ENCODE assay signal across 12 cellular contexts in the genomic region with DNA sequence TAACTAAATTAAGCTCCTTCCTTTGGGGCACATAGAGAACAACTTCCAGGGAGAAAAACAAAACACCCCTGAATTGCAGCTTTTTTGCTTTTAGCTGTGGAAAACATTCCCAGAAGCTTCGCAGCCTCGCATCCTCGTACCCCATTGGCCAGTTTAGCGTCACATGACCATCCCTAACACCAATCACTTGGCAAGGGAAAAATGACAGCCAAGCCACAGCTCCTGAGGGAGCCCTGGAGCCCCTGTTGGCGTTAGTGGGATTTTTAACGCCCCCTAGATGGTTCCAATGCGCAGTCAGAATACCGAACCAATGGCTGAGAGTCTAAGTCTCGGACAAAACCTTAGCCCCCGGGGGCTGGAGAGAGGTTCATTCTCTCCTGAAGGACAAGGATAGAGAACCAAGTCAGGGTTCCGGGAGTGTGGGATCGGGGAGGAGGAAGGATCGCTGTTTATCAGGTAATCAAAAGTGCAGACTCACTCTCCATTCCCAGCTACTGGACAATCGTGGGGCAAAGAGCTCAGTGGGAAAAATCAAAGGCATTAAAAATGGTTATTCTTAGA.
DNase-seq lines count a peak whose midpoint lies in the region; ATAC-seq and TF ChIP-seq lines count a peak whose summit lies in the region.
"Had no signal": no experiment of that assay in that cellular context is flagged by ENCODE, and none has a peak within 500 bp of the region (broad histone marks: within the 10 kb centered on the region; RNA-seq: fewer than 3 reads in every experiment).

No MANE protein-coding gene starts in this region.

- H3K27me3 Mint-ChIP-seq in endothelial cell (ENCODE audit: unreplicated experiment) (peaks cover 4% of the 10 kb centered on the region), osteocyte (ENCODE audit: unreplicated experiment) (no peaks in the 10 kb centered on the region)
- no peaks in the 10 kb centered on the region for H3K27me3 Mint-ChIP-seq in activated T-cell treated with anti-CD3 and anti-CD28 coated beads, Interleukin-2, amount 50 U/mL, for 4 hours (ENCODE audit: low read depth)
- H3K27me3 Mint-ChIP-seq in activated CD4-positive, alpha-beta T cell treated with anti-CD3 and anti-CD28 coated beads for 36 hours: no peaks in the 10 kb centered on the region
- H3K27me3 Mint-ChIP-seq: activated CD4-positive, alpha-beta memory T cell treated with anti-CD3 and anti-CD28 coated beads, Interleukin-2, amount 10 ng/mL, durations not matched to agents 7 days and 5 days had no signal

- no peaks in the 10 kb centered on the region for H3K9me3 ChIP-seq in BLaER1 treated with 17β-estradiol and CSF1 and Interleukin-3, amounts not matched to agents 10 nM and 100 nM (replicated peaks in 1 of 11)

- H3K36me3 ChIP-seq in BLaER1 treated with 17β-estradiol and CSF1 and Interleukin-3, amounts not matched to agents 10 nM and 100 nM: no peaks in the 10 kb centered on the region

- H3K9ac ChIP-seq in BLaER1 treated with 17β-estradiol and CSF1 and Interleukin-3, amounts not matched to agents 10 nM and 100 nM: peak overlapping the region in 8 of 11 experiments; percentile 34 to 84 (median 72); a peak in 11 of 22 replicates

- peaks cover 42% of the 10 kb centered on the region for H3K4me1 Mint-ChIP-seq in endothelial cell (ENCODE audit: unreplicated experiment)
- peaks cover 86% of the 10 kb centered on the region for H3K4me1 Mint-ChIP-seq in osteocyte (ENCODE audit: unreplicated experiment)
- peaks cover 43% of the 10 kb centered on the region for H3K4me1 Mint-ChIP-seq in activated T-cell treated with anti-CD3 and anti-CD28 coated beads, Interleukin-2, amount 50 U/mL, for 4 hours (ENCODE audit: low read depth)
- peaks cover 52% of the 10 kb centered on the region for H3K4me1 Mint-ChIP-seq in activated CD4-positive, alpha-beta T cell treated with anti-CD3 and anti-CD28 coated beads for 36 hours

- H3K4me3 ChIP-seq in BLaER1 treated with 17β-estradiol and CSF1 and Interleukin-3, amounts not matched to agents 10 nM and 100 nM: no peak overlapping the region

- H3K9me3 Mint-ChIP-seq in endothelial cell (ENCODE audit: unreplicated experiment) (no peaks in the 10 kb centered on the region), osteocyte (ENCODE audit: unreplicated experiment) (peaks cover 3% of the 10 kb centered on the region)
- no peaks in the 10 kb centered on the region for H3K9me3 Mint-ChIP-seq in activated T-cell treated with anti-CD3 and anti-CD28 coated beads, Interleukin-2, amount 50 U/mL, for 4 hours
- H3K9me3 Mint-ChIP-seq in activated CD4-positive, alpha-beta T cell treated with anti-CD3 and anti-CD28 coated beads for 36 hours (ENCODE audit: low read depth): no peaks in the 10 kb centered on the region
- H3K9me3 Mint-ChIP-seq: CD8-positive, alpha-beta T cell had no signal

- peak overlapping the region; percentile 68 to 98 (median 86); a peak in 21 of 22 replicates for H3K4me2 ChIP-seq in BLaER1 treated with 17β-estradiol and CSF1 and Interleukin-3, amounts not matched to agents 10 nM and 100 nM

- POLR2A ChIA-PET in activated CD4-positive, alpha-beta T cell treated with anti-CD3 and anti-CD28 coated beads for 36 hours (lab: Charles Lee): no interaction called here

- peak; percentile 96 for DNase-seq in NCI-H460 (ENCODE audit: extremely low read depth, low read depth)
- DNase-seq in endothelial cell (ENCODE audit: low spot score): no peak
- no peak for DNase-seq in osteocyte (ENCODE audit: extremely low spot score, unreplicated experiment)
- no peak for DNase-seq in COLO829 (ENCODE audit: low spot score)
- DNase-seq in activated T-cell treated with anti-CD3 and anti-CD28 coated beads, Interleukin-2, amount 50 U/mL, for 4 hours: no peak
- DNase-seq in medulla oblongata (ENCODE audit: extremely low spot score): no peak
- DNase-seq in activated CD4-positive, alpha-beta T cell treated with anti-CD3 and anti-CD28 coated beads for 36 hours: no peak
- DNase-seq: activated CD4-positive, alpha-beta memory T cell treated with anti-CD3 and anti-CD28 coated beads, Interleukin-2, amount 10 ng/mL, durations not matched to agents 7 days and 5 days; anterior cingulate cortex; CD8-positive, alpha-beta T cell; NCI-H1436 had no signal

- intact Hi-C loops in activated CD4-positive, alpha-beta T cell treated with anti-CD3 and anti-CD28 coated beads for 36 hours (cut with DNase I, micrococcal nuclease): no loop called here

- TF ChIP-seq CTCF in endothelial cell (IDR thresholded peaks at IDR 0.05; ENCODE audit: unreplicated experiment): no peak
- no peak for TF ChIP-seq CTCF in osteocyte (IDR thresholded peaks at IDR 0.05)

- no peak for ATAC-seq in activated T-cell treated with anti-CD3 and anti-CD28 coated beads, Interleukin-2, amount 50 U/mL, for 4 hours
- ATAC-seq in activated CD4-positive, alpha-beta T cell treated with anti-CD3 and anti-CD28 coated beads for 36 hours: no peak
- ATAC-seq: CD8-positive, alpha-beta T cell had no signal

- CTCF ChIA-PET in activated CD4-positive, alpha-beta T cell treated with anti-CD3 and anti-CD28 coated beads for 36 hours (lab: Charles Lee): interaction anchor here (0.6 to 1.5 kb wide), 5 partner anchors 8 to 180 kb away, joined by 3 to 5 read pairs (median 3); no protein-coding TSS in a partner anchor

- H3K4me1 ChIP-seq in BLaER1 treated with 17β-estradiol and CSF1 and Interleukin-3, amounts not matched to agents 10 nM and 100 nM: peaks cover 99 to 100% (median 100%) of the 10 kb centered on the region in 10 experiments

- H3K27ac Mint-ChIP-seq in endothelial cell (ENCODE audit: unreplicated experiment): peak overlapping the region; percentile 2
- peak overlapping the region; percentile 94 for H3K27ac Mint-ChIP-seq in osteocyte (ENCODE audit: unreplicated experiment)
- H3K27ac Mint-ChIP-seq in activated CD4-positive, alpha-beta T cell treated with anti-CD3 and anti-CD28 coated beads for 36 hours: no peak overlapping the region
- H3K27ac Mint-ChIP-seq: activated CD4-positive, alpha-beta memory T cell treated with anti-CD3 and anti-CD28 coated beads, Interleukin-2, amount 10 ng/mL, durations not matched to agents 7 days and 5 days; CD8-positive, alpha-beta T cell had no signal

- H3K4me3 Mint-ChIP-seq in endothelial cell (ENCODE audit: unreplicated experiment): no peak overlapping the region
- no peak overlapping the region for H3K4me3 Mint-ChIP-seq in osteocyte (ENCODE audit: unreplicated experiment)
- no peak overlapping the region for H3K4me3 Mint-ChIP-seq in activated T-cell treated with anti-CD3 and anti-CD28 coated beads, Interleukin-2, amount 50 U/mL, for 4 hours
- no peak overlapping the region for H3K4me3 Mint-ChIP-seq in activated CD4-positive, alpha-beta T cell treated with anti-CD3 and anti-CD28 coated beads for 36 hours
- H3K4me3 Mint-ChIP-seq: activated CD4-positive, alpha-beta memory T cell treated with anti-CD3 and anti-CD28 coated beads, Interleukin-2, amount 10 ng/mL, durations not matched to agents 7 days and 5 days; CD8-positive, alpha-beta T cell had no signal

- H3K36me3 Mint-ChIP-seq in endothelial cell (ENCODE audit: low read depth, unreplicated experiment): no peaks in the 10 kb centered on the region
- no peaks in the 10 kb centered on the region for H3K36me3 Mint-ChIP-seq in osteocyte (ENCODE audit: unreplicated experiment)
- H3K36me3 Mint-ChIP-seq in activated T-cell treated with anti-CD3 and anti-CD28 coated beads, Interleukin-2, amount 50 U/mL, for 4 hours (ENCODE audit: insufficient read depth): no peaks in the 10 kb centered on the region
- H3K36me3 Mint-ChIP-seq in activated CD4-positive, alpha-beta T cell treated with anti-CD3 and anti-CD28 coated beads for 36 hours (ENCODE audit: low read depth): peaks cover 13% of the 10 kb centered on the region

- peak overlapping the region; percentile 74 to 99 (median 94) for H3K27ac ChIP-seq in BLaER1 treated with 17β-estradiol and CSF1 and Interleukin-3, amounts not matched to agents 10 nM and 100 nM

- no peaks in the 10 kb centered on the region for H4K20me1 ChIP-seq in BLaER1 treated with 17β-estradiol and CSF1 and Interleukin-3, amounts not matched to agents 10 nM and 100 nM

- H3K27me3 ChIP-seq in BLaER1 treated with 17β-estradiol and CSF1 and Interleukin-3, amounts not matched to agents 10 nM and 100 nM: no peaks in the 10 kb centered on the region
